Comparison of ENCODE assay signal across 8 cellular contexts in the genomic region with DNA sequence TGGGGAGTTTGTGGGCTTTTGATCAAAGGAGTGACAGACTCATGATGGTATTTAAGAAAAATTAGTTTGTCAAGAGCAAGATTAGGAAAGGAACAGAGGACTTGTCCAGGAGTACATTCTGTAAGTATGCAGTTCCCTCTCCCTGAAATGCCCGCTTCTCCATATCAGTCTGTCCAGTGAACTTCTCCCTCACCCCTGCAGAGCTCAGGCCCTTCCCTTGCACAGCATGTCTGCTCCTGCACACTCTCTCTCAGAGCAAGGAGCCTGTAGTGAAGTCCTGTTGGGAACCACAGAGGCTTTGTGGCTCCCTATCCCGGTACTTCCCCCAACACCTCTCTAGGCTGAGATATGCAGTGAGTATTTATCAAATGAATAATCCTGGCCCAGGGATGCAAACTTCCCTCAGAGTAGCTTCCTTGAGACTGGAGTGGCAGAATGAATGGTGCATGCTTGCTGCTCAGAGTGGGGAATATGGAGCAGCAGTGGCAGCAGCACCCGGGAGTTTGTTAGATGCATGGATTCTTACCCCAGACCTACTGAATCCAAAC. TPM values are rescaled to one million over a fixed set of nuclear protein-coding genes. Genes with fewer than 3 reads are reported as not detected.
DNase-seq lines count a peak whose midpoint lies in the region; ATAC-seq and TF ChIP-seq lines count a peak whose summit lies in the region.

No MANE protein-coding gene starts in this region.

- H3K4me3 Mint-ChIP-seq in Calu3 (ENCODE audit: low read depth, unreplicated experiment) (peak overlapping the region; percentile 66), T-helper 17 cell (peak overlapping the region; percentile 90)

- H3K4me1 Mint-ChIP-seq in Calu3 (ENCODE audit: low read depth, unreplicated experiment) (peaks cover 42% of the 10 kb centered on the region), T-helper 17 cell (peaks cover 17% of the 10 kb centered on the region)

- H3K27me3 Mint-ChIP-seq in Calu3 (ENCODE audit: unreplicated experiment): no peaks in the 10 kb centered on the region
- no peaks in the 10 kb centered on the region for H3K27me3 Mint-ChIP-seq in T-helper 17 cell

- peaks cover 0 to 13% (median 0%) of the 10 kb centered on the region in 4 donors for H3K4me1 ChIP-seq in right lobe of liver
- peaks cover 7% of the 10 kb centered on the region for H3K4me1 ChIP-seq in osteoblast (ENCODE audit: insufficient read depth, low read length)
- H3K4me1 ChIP-seq in HAP-1: no peaks in the 10 kb centered on the region

- CTCF ChIA-PET in Calu3 (lab: Charles Lee): interaction anchor here (1.2 kb wide), 2 partner anchors 101 to 158 kb away, joined by 3 read pairs; no protein-coding TSS in a partner anchor

- peak; percentile 2 for ATAC-seq in GM21529 (IDR thresholded peaks at IDR 0.05; ENCODE audit: unreplicated experiment)
- no peak for ATAC-seq in T-helper 17 cell
- ATAC-seq in right lobe of liver: peak in 3 of 4 donors; percentile 3 to 31 (median 25)
- ATAC-seq in GM21390 (IDR thresholded peaks at IDR 0.05; ENCODE audit: unreplicated experiment): no peak

- no peak overlapping the region for H3K4me2 ChIP-seq in osteoblast (ENCODE audit: insufficient read depth, low read length)

- H3K36me3 ChIP-seq in right lobe of liver (no peaks in the 10 kb centered on the region), osteoblast (ENCODE audit: insufficient read depth, low read length) (no peaks in the 10 kb centered on the region), HAP-1 (replicated peaks) (peaks cover 2% of the 10 kb centered on the region; the same call in 1 of the 2 replicates)

- H2AFZ ChIP-seq in osteoblast (ENCODE audit: low read length): no peak overlapping the region

- intact Hi-C loops in Calu3 (cut with micrococcal nuclease; ENCODE audit: unreplicated experiment): loop anchor here (2.0 kb wide), 1 partner anchor 58 kb away; a partner anchor contains a TSS
- intact Hi-C loops in right lobe of liver (cut with DNase I): no loop called here

- in situ Hi-C loops in HAP-1 (cut with MboI; ENCODE audit: low sequenced_read_pairs): no loop called here

- WGBS in right lobe of liver (ENCODE audit: insufficient coverage, low coverage, low lambda C conversion rate, missing lambda C conversion rate): 80% methylated on average over 1 of the region's 3 CpGs

- no peaks in the 10 kb centered on the region for H3K27me3 ChIP-seq in right lobe of liver
- H3K27me3 ChIP-seq in osteoblast (ENCODE audit: insufficient read depth, low read length): no peaks in the 10 kb centered on the region
- H3K27me3 ChIP-seq in HAP-1 (ENCODE audit: low read depth): no peaks in the 10 kb centered on the region

- no peaks in the 10 kb centered on the region for H3K9me3 Mint-ChIP-seq in Calu3 (ENCODE audit: low read depth, unreplicated experiment)

- no peaks in the 10 kb centered on the region for H4K20me1 ChIP-seq in osteoblast (ENCODE audit: insufficient read depth, low read length)

- TF ChIP-seq CTCF in Calu3 (IDR thresholded peaks at IDR 0.05; ENCODE audit: unreplicated experiment): no peak
- TF ChIP-seq CTCF in right lobe of liver (IDR thresholded peaks at IDR 0.05): no peak
- TF ChIP-seq CTCF in osteoblast (IDR thresholded peaks at IDR 0.05; ENCODE audit: extremely low read depth, low read depth, low read length): no peak

- H3K27ac ChIP-seq in right lobe of liver (no peak overlapping the region), osteoblast (ENCODE audit: low read depth, low read length) (no peak overlapping the region)

- H3K36me3 Mint-ChIP-seq in Calu3 (ENCODE audit: insufficient read depth, unreplicated experiment): peaks cover 11% of the 10 kb centered on the region
- H3K36me3 Mint-ChIP-seq in T-helper 17 cell (ENCODE audit: low read depth): peaks cover 5% of the 10 kb centered on the region

- BruUV-seq in Calu3 (replicated peaks; lab: Mats Ljungman, UMichigan): no TSS peak

- peak overlapping the region; percentile 72 for H3K27ac Mint-ChIP-seq in Calu3 (ENCODE audit: unreplicated experiment)
- peak overlapping the region; percentile 90 for H3K27ac Mint-ChIP-seq in T-helper 17 cell

- H3K79me2 ChIP-seq in osteoblast (ENCODE audit: insufficient read depth, low read length): no peaks in the 10 kb centered on the region

- H3K4me3 ChIP-seq in right lobe of liver (no peak overlapping the region), osteoblast (ENCODE audit: insufficient read depth, low read length) (no peak overlapping the region), HAP-1 (no peak overlapping the region)

- DNase-seq in Calu3 (no peak), T-helper 17 cell (no peak), right lobe of liver (no peak), DMS79 treated with DMSO at 0.1 percent for 48 hours (lab: John Stamatoyannopoulos, UW) (no peak), osteoblast (ENCODE audit: insufficient read length, low spot score, missing footprints) (no peak), HAP-1 (ENCODE audit: low spot score in 2 of 2) (no peak)

- H3K9me3 ChIP-seq in T-helper 17 cell (ENCODE audit: control insufficient read depth, low read length, poor library complexity, severe bottlenecking) (no peaks in the 10 kb centered on the region), right lobe of liver (no peaks in the 10 kb centered on the region), osteoblast (ENCODE audit: low read depth, low read length) (no peaks in the 10 kb centered on the region), HAP-1 (no peaks in the 10 kb centered on the region)

- no peak for TF ChIP-seq POLR2A in right lobe of liver (IDR thresholded peaks at IDR 0.05)

RNA-seq across cellular contexts. Expression of a gene that starts 48.8 kb away (rescaled TPM):
- total RNA-seq in Calu3 (2022): 20.9 and 23.1 TPM in 2 replicates
- total RNA-seq in T-helper 17 cell: 10 to 100 TPM in 1 of 2 donors, 1 to 10 TPM in 1; 9.9 to 11.1 TPM
- 10 to 100 TPM in 1 of 6 experiments, 1 to 10 TPM in 5; 1.8 to 10.0 (median 2.8) TPM for total RNA-seq in right lobe of liver
- 10.9 and 12.7 TPM in 2 replicates for total RNA-seq in osteoblast

RNA-seq across cellular contexts. Expression of a gene that starts 57.2 kb away (rescaled TPM):
- total RNA-seq in Calu3 (2022): 1.3 and 1.6 TPM in 2 replicates
- total RNA-seq in T-helper 17 cell: under 1 TPM; 0.42 to 0.57 TPM
- total RNA-seq in right lobe of liver: under 1 TPM in 2 of 6 experiments, not detected in 4; 0.17 to 0.26 TPM
- 0.59 and 0.72 TPM in 2 replicates for total RNA-seq in osteoblast

Comparison
In these comparisons a context has a peak if more than half of its experiments do, and no peak if none do; other contexts are left out.
1. ATAC-seq: peak in GM21529 (single experiment) and right lobe of liver (3 of 4); none in T-helper 17 cell (single experiment) and GM21390 (single experiment).